ENCODE assay signal across 1 cellular context in genomic region chr2:26503238-26503880, GRCh38.
TF ChIP-seq lines count a peak whose summit lies in the region.

No MANE protein-coding gene starts in this region.

TF ChIP-seq in HEK293, 187 proteins besides CTCF, POLR2A, EP300 and RAD21 (continued from another document and continues in another):
- TF ChIP-seq INSM2 (tag by site-specific recombination; IDR thresholded peaks at IDR 0.05) (no peak), ZNF510 (tag by site-specific recombination; IDR thresholded peaks at IDR 0.05; ENCODE audit: insufficient replicate concordance) (no peak), ZNF112 (tag by site-specific recombination; IDR thresholded peaks at IDR 0.05) (no peak), ZNF140 (tag by site-specific recombination; IDR thresholded peaks at IDR 0.05) (no peak), ZNF274 (IDR thresholded peaks at IDR 0.05; ENCODE audit: low read length) (no peak), ZNF274 (tag by site-specific recombination; IDR thresholded peaks at IDR 0.05; ENCODE audit: borderline replicate concordance) (no peak), ZNF621 (tag by site-specific recombination; IDR thresholded peaks at IDR 0.05) (no peak), ZNF2 (tag by site-specific recombination; IDR thresholded peaks at IDR 0.05) (peak; percentile 86), KLF16 (tag by site-specific recombination; IDR thresholded peaks at IDR 0.05) (no peak), ZNF518A (tag by site-specific recombination; conservative IDR thresholded peaks at IDR 0.05; ENCODE audit: low read depth) (no peak), ZNF76 (tag by site-specific recombination; IDR thresholded peaks at IDR 0.05; ENCODE audit: borderline replicate concordance, low read depth) (no peak), ZNF449 (tag by site-specific recombination; IDR thresholded peaks at IDR 0.05) (no peak), ZNF221 (tag by site-specific recombination; IDR thresholded peaks at IDR 0.05; ENCODE audit: borderline replicate concordance) (no peak), EGR2 (tag by site-specific recombination; IDR thresholded peaks at IDR 0.05; ENCODE audit: low read depth) (no peak), RBAK (tag by site-specific recombination; IDR thresholded peaks at IDR 0.05) (no peak), WT1 (tag by site-specific recombination; IDR thresholded peaks at IDR 0.05) (peak; percentile 22; the same call in 1 of the 2 replicates), KLF10 (tag by site-specific recombination; IDR thresholded peaks at IDR 0.05) (0 out of 2 replicates have a peak, but pooled peaks have one; percentile 44), ZNF654 (tag by site-specific recombination; IDR thresholded peaks at IDR 0.05; ENCODE audit: low read depth) (peak; percentile 64), ZNF311 (tag by site-specific recombination; IDR thresholded peaks at IDR 0.05; ENCODE audit: borderline replicate concordance) (no peak), ZIC2 (tag by site-specific recombination; IDR thresholded peaks at IDR 0.05) (peak; percentile 81), ZNF521 (tag by site-specific recombination; IDR thresholded peaks at IDR 0.05) (no peak), ZNF555 (tag by site-specific recombination; conservative IDR thresholded peaks at IDR 0.05) (no peak), ZNF585B (tag by site-specific recombination; IDR thresholded peaks at IDR 0.05) (no peak), HOXD13 (CRISPR knock-in tag; IDR thresholded peaks at IDR 0.05; ENCODE audit: borderline replicate concordance) (no peak), ZNF791 (tag by site-specific recombination; IDR thresholded peaks at IDR 0.05) (no peak), ZNF175 (tag by site-specific recombination; IDR thresholded peaks at IDR 0.05) (no peak), ZNF26 (tag by site-specific recombination; IDR thresholded peaks at IDR 0.05) (no peak), ZNF335 (tag by site-specific recombination; conservative IDR thresholded peaks at IDR 0.05) (peak; percentile 96), ZNF596 (tag by site-specific recombination; IDR thresholded peaks at IDR 0.05) (no peak), BCL11A (tag by site-specific recombination; IDR thresholded peaks at IDR 0.05; ENCODE audit: low read depth) (no peak), ZBTB21 (tag by site-specific recombination; IDR thresholded peaks at IDR 0.05) (no peak), ZNF23 (tag by site-specific recombination; IDR thresholded peaks at IDR 0.05; ENCODE audit: borderline replicate concordance) (no peak), ZBTB48 (tag by site-specific recombination; IDR thresholded peaks at IDR 0.05) (peak; percentile 33; the same call in 1 of the 2 replicates), ZNF529 (tag by site-specific recombination; IDR thresholded peaks at IDR 0.05; ENCODE audit: insufficient replicate concordance) (no peak), SP3 (tag by site-specific recombination; IDR thresholded peaks at IDR 0.05) (peak; percentile 76), ZBTB20 (tag by site-specific recombination; IDR thresholded peaks at IDR 0.05) (peak; percentile 19; the same call in 1 of the 2 replicates), ZNF664 (tag by site-specific recombination; IDR thresholded peaks at IDR 0.05) (no peak), ZBTB49 (tag by site-specific recombination; IDR thresholded peaks at IDR 0.05; ENCODE audit: low read depth) (no peak), ZNF302 (tag by site-specific recombination; IDR thresholded peaks at IDR 0.05; ENCODE audit: low read depth) (no peak), ZNF501 (tag by site-specific recombination; IDR thresholded peaks at IDR 0.05) (peak; percentile 40; the same call in 1 of the 2 replicates), ZNF785 (tag by site-specific recombination; IDR thresholded peaks at IDR 0.05) (no peak), GFI1B (tag by site-specific recombination; IDR thresholded peaks at IDR 0.05) (no peak), TRIM28 (IDR thresholded peaks at IDR 0.05; ENCODE audit: borderline replicate concordance, low read length) (0 out of 2 replicates have a peak, but pooled peaks have one; percentile 33), ZNF629 (tag by site-specific recombination; IDR thresholded peaks at IDR 0.05) (peak; percentile 23; the same call in 1 of the 2 replicates), ZNF658 (tag by site-specific recombination; IDR thresholded peaks at IDR 0.05) (no peak)
- TF ChIP-seq, protein P1, sequence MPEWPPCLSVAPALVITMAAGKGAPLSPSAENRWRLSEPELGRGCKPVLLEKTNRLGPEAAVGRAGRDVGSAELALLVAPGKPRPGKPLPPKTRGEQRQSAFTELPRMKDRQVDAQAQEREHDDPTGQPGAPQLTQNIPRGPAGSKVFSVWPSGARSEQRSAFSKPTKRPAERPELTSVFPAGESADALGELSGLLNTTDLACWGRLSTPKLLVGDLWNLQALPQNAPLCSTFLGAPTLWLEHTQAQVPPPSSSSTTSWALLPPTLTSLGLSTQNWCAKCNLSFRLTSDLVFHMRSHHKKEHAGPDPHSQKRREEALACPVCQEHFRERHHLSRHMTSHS (tag by site-specific recombination; IDR thresholded peaks at IDR 0.05): no peak
- TF ChIP-seq, protein P2, sequence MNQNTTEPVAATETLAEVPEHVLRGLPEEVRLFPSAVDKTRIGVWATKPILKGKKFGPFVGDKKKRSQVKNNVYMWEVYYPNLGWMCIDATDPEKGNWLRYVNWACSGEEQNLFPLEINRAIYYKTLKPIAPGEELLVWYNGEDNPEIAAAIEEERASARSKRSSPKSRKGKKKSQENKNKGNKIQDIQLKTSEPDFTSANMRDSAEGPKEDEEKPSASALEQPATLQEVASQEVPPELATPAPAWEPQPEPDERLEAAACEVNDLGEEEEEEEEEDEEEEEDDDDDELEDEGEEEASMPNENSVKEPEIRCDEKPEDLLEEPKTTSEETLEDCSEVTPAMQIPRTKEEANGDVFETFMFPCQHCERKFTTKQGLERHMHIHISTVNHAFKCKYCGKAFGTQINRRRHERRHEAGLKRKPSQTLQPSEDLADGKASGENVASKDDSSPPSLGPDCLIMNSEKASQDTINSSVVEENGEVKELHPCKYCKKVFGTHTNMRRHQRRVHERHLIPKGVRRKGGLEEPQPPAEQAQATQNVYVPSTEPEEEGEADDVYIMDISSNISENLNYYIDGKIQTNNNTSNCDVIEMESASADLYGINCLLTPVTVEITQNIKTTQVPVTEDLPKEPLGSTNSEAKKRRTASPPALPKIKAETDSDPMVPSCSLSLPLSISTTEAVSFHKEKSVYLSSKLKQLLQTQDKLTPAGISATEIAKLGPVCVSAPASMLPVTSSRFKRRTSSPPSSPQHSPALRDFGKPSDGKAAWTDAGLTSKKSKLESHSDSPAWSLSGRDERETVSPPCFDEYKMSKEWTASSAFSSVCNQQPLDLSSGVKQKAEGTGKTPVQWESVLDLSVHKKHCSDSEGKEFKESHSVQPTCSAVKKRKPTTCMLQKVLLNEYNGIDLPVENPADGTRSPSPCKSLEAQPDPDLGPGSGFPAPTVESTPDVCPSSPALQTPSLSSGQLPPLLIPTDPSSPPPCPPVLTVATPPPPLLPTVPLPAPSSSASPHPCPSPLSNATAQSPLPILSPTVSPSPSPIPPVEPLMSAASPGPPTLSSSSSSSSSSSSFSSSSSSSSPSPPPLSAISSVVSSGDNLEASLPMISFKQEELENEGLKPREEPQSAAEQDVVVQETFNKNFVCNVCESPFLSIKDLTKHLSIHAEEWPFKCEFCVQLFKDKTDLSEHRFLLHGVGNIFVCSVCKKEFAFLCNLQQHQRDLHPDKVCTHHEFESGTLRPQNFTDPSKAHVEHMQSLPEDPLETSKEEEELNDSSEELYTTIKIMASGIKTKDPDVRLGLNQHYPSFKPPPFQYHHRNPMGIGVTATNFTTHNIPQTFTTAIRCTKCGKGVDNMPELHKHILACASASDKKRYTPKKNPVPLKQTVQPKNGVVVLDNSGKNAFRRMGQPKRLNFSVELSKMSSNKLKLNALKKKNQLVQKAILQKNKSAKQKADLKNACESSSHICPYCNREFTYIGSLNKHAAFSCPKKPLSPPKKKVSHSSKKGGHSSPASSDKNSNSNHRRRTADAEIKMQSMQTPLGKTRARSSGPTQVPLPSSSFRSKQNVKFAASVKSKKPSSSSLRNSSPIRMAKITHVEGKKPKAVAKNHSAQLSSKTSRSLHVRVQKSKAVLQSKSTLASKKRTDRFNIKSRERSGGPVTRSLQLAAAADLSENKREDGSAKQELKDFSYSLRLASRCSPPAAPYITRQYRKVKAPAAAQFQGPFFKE (tag by site-specific recombination; IDR thresholded peaks at IDR 0.05; ENCODE audit: borderline replicate concordance): no peak
